ENCODE assay signal across 15 cellular contexts in genomic region chr3:41574900-41575299, GRCh38.
DNase-seq lines count a peak whose midpoint lies in the region; ATAC-seq and TF ChIP-seq lines count a peak whose summit lies in the region.
"Had no signal": no experiment of that assay in that cellular context is flagged by ENCODE, and none has a peak within 500 bp of the region (broad histone marks: within the 10 kb centered on the region; RNA-seq: fewer than 3 reads in every experiment).

No MANE protein-coding gene starts in this region.

- no peak overlapping the region for H3K9ac ChIP-seq in liver (ENCODE audit: low read depth in 1 of 2, low read length in 2 of 2)

- no peaks in the 10 kb centered on the region for H3K27me3 ChIP-seq in AG04450 (ENCODE audit: control insufficient read depth, insufficient read depth, low read length)
- H3K27me3 ChIP-seq in liver (ENCODE audit: control insufficient read depth in 4 of 4, insufficient read depth in 4 of 4, low read length in 3 of 4), result no peaks in the 10 kb centered on the region
- H3K27me3 ChIP-seq: gastrocnemius medialis had no signal

- H3K27ac Mint-ChIP-seq in WTC11, result peak overlapping the region; percentile 63; the same call in 1 of the 2 replicates
- H3K27ac Mint-ChIP-seq: activated CD4-positive, alpha-beta memory T cell treated with anti-CD3 and anti-CD28 coated beads, Interleukin-2, amount 10 ng/mL, durations not matched to agents 7 days and 5 days; memory B cell; stimulated activated naive CD8-positive, alpha-beta T cell treated with anti-CD3 and anti-CD28 coated beads, Interleukin-15, Interleukin-2, amounts not matched to agents 100 ng/mL and 50 ng/mL, for 24 hours had no signal

- H3K4me3 ChIP-seq in AG04450 (ENCODE audit: low read depth, low read length) (no peak overlapping the region), liver (ENCODE audit: low read depth in 1 of 3, low read length in 3 of 3) (no peak overlapping the region)
- H3K4me3 ChIP-seq: gastrocnemius medialis had no signal

- no peak overlapping the region for H3K4me3 Mint-ChIP-seq in WTC11
- H3K4me3 Mint-ChIP-seq: activated CD4-positive, alpha-beta memory T cell treated with anti-CD3 and anti-CD28 coated beads, Interleukin-2, amount 10 ng/mL, durations not matched to agents 7 days and 5 days; memory B cell; stimulated activated naive CD8-positive, alpha-beta T cell treated with anti-CD3 and anti-CD28 coated beads, Interleukin-15, Interleukin-2, amounts not matched to agents 100 ng/mL and 50 ng/mL, for 24 hours had no signal

- CTCF ChIA-PET in AG04450 (lab: Charles Lee) (no interaction called here), WTC11 (lab: Charles Lee) (interaction anchor here (1.1 kb wide), 2 partner anchors 124 kb away, joined by 3 read pairs; no protein-coding TSS in a partner anchor)

- H3K27ac ChIP-seq in AG04450 (ENCODE audit: low read depth, low read length), result no peak overlapping the region
- H3K27ac ChIP-seq in liver (ENCODE audit: low read depth in 1 of 2, low read length in 2 of 2), result no peak overlapping the region
- H3K27ac ChIP-seq: gastrocnemius medialis had no signal

- no peaks in the 10 kb centered on the region for H3K9me3 ChIP-seq in AG04450 (ENCODE audit: control insufficient read depth, insufficient read depth, low read length)
- H3K9me3 ChIP-seq in liver (ENCODE audit: control insufficient read depth in 4 of 4, low read length in 3 of 4), result no peaks in the 10 kb centered on the region
- H3K9me3 ChIP-seq: gastrocnemius medialis had no signal

- no peak for DNase-seq in AG04450 (ENCODE audit: low read depth, low spot score)
- DNase-seq in HCEC 1CT, result peak; percentile 29
- DNase-seq in WTC11 (ENCODE audit: low spot score), result no peak
- DNase-seq in NK-92 treated with Interleukin-12 subunit alpha and Interleukin-12 subunit beta, amount 100 ng/mL, for 24 hours (lab: John Stamatoyannopoulos, UW), result no peak
- DNase-seq in amniotic stem cell (lab: John Stamatoyannopoulos, UW), result no peak
- DNase-seq: activated CD4-positive, alpha-beta memory T cell treated with anti-CD3 and anti-CD28 coated beads, Interleukin-2, amount 10 ng/mL, durations not matched to agents 7 days and 5 days; activated effector memory CD4-positive, alpha-beta T cell treated with anti-CD3 and anti-CD28 coated beads, Interleukin-2, amount 50 U/mL, for 16 hours; AML-193; gastrocnemius medialis; IMR-90 had no signal

- 66% methylated on average over 2 of the region's 2 CpGs for WGBS in liver

- no peaks in the 10 kb centered on the region; the same call in 1 of the 2 replicates for H3K9me3 Mint-ChIP-seq in WTC11
- H3K9me3 Mint-ChIP-seq: memory B cell; stimulated activated naive CD8-positive, alpha-beta T cell treated with anti-CD3 and anti-CD28 coated beads, Interleukin-15, Interleukin-2, amounts not matched to agents 100 ng/mL and 50 ng/mL, for 24 hours had no signal

- ATAC-seq in WTC11 (peak; percentile 55), HG03469 (IDR thresholded peaks at IDR 0.05; ENCODE audit: unreplicated experiment) (no peak), HG03432 (IDR thresholded peaks at IDR 0.05; ENCODE audit: unreplicated experiment) (no peak)
- ATAC-seq: gastrocnemius medialis had no signal

- H3K4me1 ChIP-seq in liver (ENCODE audit: control insufficient read depth in 4 of 4, insufficient read depth in 4 of 4, low read length in 3 of 4), result peaks cover 2 to 11% (median 7%) of the 10 kb centered on the region in 4 donors
- H3K4me1 ChIP-seq: gastrocnemius medialis had no signal

- H3K27me3 Mint-ChIP-seq in WTC11 (ENCODE audit: low read depth), result no peaks in the 10 kb centered on the region
- H3K27me3 Mint-ChIP-seq: activated CD4-positive, alpha-beta memory T cell treated with anti-CD3 and anti-CD28 coated beads, Interleukin-2, amount 10 ng/mL, durations not matched to agents 7 days and 5 days; memory B cell; stimulated activated naive CD8-positive, alpha-beta T cell treated with anti-CD3 and anti-CD28 coated beads, Interleukin-15, Interleukin-2, amounts not matched to agents 100 ng/mL and 50 ng/mL, for 24 hours had no signal

- no peaks in the 10 kb centered on the region for H3K36me3 ChIP-seq in liver (ENCODE audit: control insufficient read depth in 4 of 4, insufficient read depth in 3 of 4, low read depth in 1 of 4, low read length in 3 of 4)
- H3K36me3 ChIP-seq: gastrocnemius medialis had no signal

- TF ChIP-seq CTCF in AG04450 (IDR thresholded peaks at IDR 0.05; ENCODE audit: low read depth, low read length) (peak; percentile 25; the same call in 1 of the 2 replicates), WTC11 (IDR thresholded peaks at IDR 0.05) (no peak), liver (IDR thresholded peaks at IDR 0.05; ENCODE audit: low read depth, low read length, missing input control) (peak; percentile 5)

- POLR2A ChIA-PET in AG04450 (lab: Yijun Ruan, JAX), result no interaction called here
- POLR2A ChIA-PET in WTC11 (lab: Charles Lee), result no interaction called here

- peak; percentile 24 to 43 for TF ChIP-seq RAD21 in liver (IDR thresholded peaks at IDR 0.05)

- H3K36me3 Mint-ChIP-seq in WTC11, result no peaks in the 10 kb centered on the region

- H3K4me1 Mint-ChIP-seq in WTC11, result peaks cover 55% of the 10 kb centered on the region
- H3K4me1 Mint-ChIP-seq: activated CD4-positive, alpha-beta memory T cell treated with anti-CD3 and anti-CD28 coated beads, Interleukin-2, amount 10 ng/mL, durations not matched to agents 7 days and 5 days had no signal

TF ChIP-seq in WTC11, 78 proteins besides CTCF, POLR2A, EP300 and RAD21 (continues in another document):
- TF ChIP-seq ZNF671 (CRISPR knock-in tag; IDR thresholded peaks at IDR 0.05) (no peak), PRRX2 (CRISPR knock-in tag; IDR thresholded peaks at IDR 0.05) (no peak), JAZF1 (CRISPR knock-in tag; IDR thresholded peaks at IDR 0.05) (no peak), TP53 (CRISPR knock-in tag; IDR thresholded peaks at IDR 0.05) (no peak)
- TF ChIP-seq, protein P1, sequence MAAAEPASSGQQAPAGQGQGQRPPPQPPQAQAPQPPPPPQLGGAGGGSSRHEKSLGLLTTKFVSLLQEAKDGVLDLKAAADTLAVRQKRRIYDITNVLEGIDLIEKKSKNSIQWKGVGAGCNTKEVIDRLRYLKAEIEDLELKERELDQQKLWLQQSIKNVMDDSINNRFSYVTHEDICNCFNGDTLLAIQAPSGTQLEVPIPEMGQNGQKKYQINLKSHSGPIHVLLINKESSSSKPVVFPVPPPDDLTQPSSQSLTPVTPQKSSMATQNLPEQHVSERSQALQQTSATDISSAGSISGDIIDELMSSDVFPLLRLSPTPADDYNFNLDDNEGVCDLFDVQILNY (CRISPR knock-in tag; IDR thresholded peaks at IDR 0.05), result no peak
- TF ChIP-seq, protein P2, sequence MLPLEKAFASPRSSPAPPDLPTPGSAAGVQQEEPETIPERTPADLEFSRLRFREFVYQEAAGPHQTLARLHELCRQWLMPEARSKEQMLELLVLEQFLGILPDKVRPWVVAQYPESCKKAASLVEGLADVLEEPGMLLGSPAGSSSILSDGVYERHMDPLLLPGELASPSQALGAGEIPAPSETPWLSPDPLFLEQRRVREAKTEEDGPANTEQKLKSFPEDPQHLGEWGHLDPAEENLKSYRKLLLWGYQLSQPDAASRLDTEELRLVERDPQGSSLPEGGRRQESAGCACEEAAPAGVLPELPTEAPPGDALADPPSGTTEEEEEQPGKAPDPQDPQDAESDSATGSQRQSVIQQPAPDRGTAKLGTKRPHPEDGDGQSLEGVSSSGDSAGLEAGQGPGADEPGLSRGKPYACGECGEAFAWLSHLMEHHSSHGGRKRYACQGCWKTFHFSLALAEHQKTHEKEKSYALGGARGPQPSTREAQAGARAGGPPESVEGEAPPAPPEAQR (CRISPR knock-in tag; IDR thresholded peaks at IDR 0.05), result no peak

TF ChIP-seq in liver, 16 proteins besides CTCF, POLR2A, EP300 and RAD21:
- TF ChIP-seq NR2F2 (IDR thresholded peaks at IDR 0.05) (no peak), GABPA (IDR thresholded peaks at IDR 0.05 in 1 of 2, conservative IDR thresholded peaks at IDR 0.05 in 1 of 2) (no peak), REST (IDR thresholded peaks at IDR 0.05) (no peak), HNF4A (conservative IDR thresholded peaks at IDR 0.05) (no peak), ATF3 (IDR thresholded peaks at IDR 0.05) (no peak), HNF4G (IDR thresholded peaks at IDR 0.05) (no peak), SP1 (IDR thresholded peaks at IDR 0.05) (no peak), FOXA2 (IDR thresholded peaks at IDR 0.05) (no peak), RXRA (IDR thresholded peaks at IDR 0.05) (no peak), MAX (IDR thresholded peaks at IDR 0.05) (no peak), FOXA1 (IDR thresholded peaks at IDR 0.05) (no peak)
TF ChIP-seq in liver: peak in this region for 0.
